ENCODE assay signal across 19 cellular contexts in genomic region chr5:10293907-10294662, GRCh38.
"Had no signal": no experiment of that assay in that cellular context is flagged by ENCODE, and none has a peak within 500 bp of the region (broad histone marks: within the 10 kb centered on the region; RNA-seq: fewer than 3 reads in every experiment).

No MANE protein-coding gene starts in this region.

- H3K9me3 Mint-ChIP-seq: activated CD4-positive, alpha-beta memory T cell treated with anti-CD3 and anti-CD28 coated beads for 36 hours; activated T-helper 2 cell treated with anti-CD3 and anti-CD28 coated beads, Interferon-gamma antibody, Interleukin-2, Interleukin-4, amounts not matched to agents 10 μg/mL and 5 μg/mL and 100 μg/mL, durations not matched to agents 14 hours and 24 hours and 36 hours; T-cell had no signal

- H3K36me3 Mint-ChIP-seq: activated CD4-positive, alpha-beta memory T cell treated with anti-CD3 and anti-CD28 coated beads for 36 hours; activated CD8-positive, alpha-beta memory T cell treated with anti-CD3 and anti-CD28 coated beads, Interleukin-2, amount 10 ng/mL, durations not matched to agents 7 days and 5 days; T-cell had no signal

- H3K36me3 ChIP-seq: cardiac muscle cell, left lung, pancreas, transverse colon, WERI-Rb-1 had no signal

- H3K9me3 ChIP-seq: left lung, mucosa of descending colon, pancreas, transverse colon had no signal

- H3K4me1 Mint-ChIP-seq: naive thymus-derived CD4-positive, alpha-beta T cell; T-cell had no signal

- H3K4me3 Mint-ChIP-seq: activated CD4-positive, alpha-beta memory T cell treated with anti-CD3 and anti-CD28 coated beads for 36 hours; activated CD8-positive, alpha-beta memory T cell treated with anti-CD3 and anti-CD28 coated beads, Interleukin-2, amount 10 ng/mL, durations not matched to agents 7 days and 5 days; endodermal cell; naive thymus-derived CD4-positive, alpha-beta T cell; T-cell had no signal

- H3K27ac ChIP-seq: cardiac muscle cell, dorsolateral prefrontal cortex, left lung, pancreas, skin epidermis, transverse colon, WERI-Rb-1 had no signal

- H3K4me1 ChIP-seq: left lung had no signal

- H3K27me3 ChIP-seq: cardiac muscle cell, dorsolateral prefrontal cortex, left lung, pancreas, transverse colon had no signal

- FAIRE-seq: keratinocyte, pancreas had no signal

- H3K27me3 Mint-ChIP-seq: activated CD4-positive, alpha-beta memory T cell treated with anti-CD3 and anti-CD28 coated beads for 36 hours had no signal

- H3K27ac Mint-ChIP-seq: activated CD4-positive, alpha-beta memory T cell treated with anti-CD3 and anti-CD28 coated beads for 36 hours; activated CD8-positive, alpha-beta memory T cell treated with anti-CD3 and anti-CD28 coated beads, Interleukin-2, amount 10 ng/mL, durations not matched to agents 7 days and 5 days; activated T-helper 2 cell treated with anti-CD3 and anti-CD28 coated beads, Interferon-gamma antibody, Interleukin-2, Interleukin-4, amounts not matched to agents 10 μg/mL and 5 μg/mL and 100 μg/mL, durations not matched to agents 14 hours and 24 hours and 36 hours; endodermal cell; naive thymus-derived CD4-positive, alpha-beta T cell; T-cell had no signal

- ATAC-seq: activated CD8-positive, alpha-beta memory T cell treated with anti-CD3 and anti-CD28 coated beads, Interleukin-2, amount 10 ng/mL, durations not matched to agents 7 days and 5 days; left lung; mucosa of descending colon; naive thymus-derived CD4-positive, alpha-beta T cell; pancreas; stimulated activated naive CD8-positive, alpha-beta T cell treated with anti-CD3 and anti-CD28 coated beads, Interleukin-15, Interleukin-2, amounts not matched to agents 100 U/mL and 50 U/mL, for 24 hours; T-cell had no signal

- DNase-seq: activated CD4-positive, alpha-beta memory T cell treated with anti-CD3 and anti-CD28 coated beads for 36 hours; activated CD8-positive, alpha-beta memory T cell treated with anti-CD3 and anti-CD28 coated beads, Interleukin-2, amount 10 ng/mL, durations not matched to agents 7 days and 5 days; activated naive CD4-positive, alpha-beta T cell treated with anti-CD3 and anti-CD28 coated beads, Interleukin-2, amount 50 U/mL, for 16 hours; activated T-cell treated with anti-CD3 and anti-CD28 coated beads, Interleukin-2, amount 50 U/mL, for 1 hour; dorsolateral prefrontal cortex; endodermal cell; hippocampal formation; mucosa of descending colon; naive thymus-derived CD4-positive, alpha-beta T cell; stimulated activated naive CD8-positive, alpha-beta T cell treated with anti-CD3 and anti-CD28 coated beads, Interleukin-15, Interleukin-2, amounts not matched to agents 100 U/mL and 50 U/mL, for 24 hours; T-cell; transverse colon; WERI-Rb-1 had no signal

- H3K4me3 ChIP-seq: cardiac muscle cell, dorsolateral prefrontal cortex, left lung, mucosa of descending colon, pancreas, skin epidermis, transverse colon had no signal
